14 cellular contexts compared by ENCODE assay signal in genomic region chr22:25068701-25069100, GRCh38.
DNase-seq lines count a peak whose midpoint lies in the region; TF ChIP-seq lines count a peak whose summit lies in the region.
"Had no signal": no experiment of that assay in that cellular context is flagged by ENCODE, and none has a peak within 500 bp of the region (broad histone marks: within the 10 kb centered on the region; RNA-seq: fewer than 3 reads in every experiment).

No MANE protein-coding gene starts in this region.

- no peak for TF ChIP-seq CTCF in coronary artery (IDR thresholded peaks at IDR 0.05)
- TF ChIP-seq CTCF in prostate gland (IDR thresholded peaks at IDR 0.05) = no peak

- H3K4me3 ChIP-seq in coronary artery (no peak overlapping the region), prostate gland (no peak overlapping the region)
- H3K4me3 ChIP-seq: MG63, upper lobe of left lung had no signal

- H3K9me3 ChIP-seq in prostate gland = no peaks in the 10 kb centered on the region
- H3K9me3 ChIP-seq: MG63, upper lobe of left lung had no signal

- no peaks in the 10 kb centered on the region for H3K36me3 ChIP-seq in prostate gland
- H3K36me3 ChIP-seq: MG63, upper lobe of left lung had no signal

- H3K9me3 Mint-ChIP-seq in activated CD4-positive, alpha-beta T cell treated with anti-CD3 and anti-CD28 coated beads, Interleukin-2, amount 10 ng/mL, durations not matched to agents 24 days and 14 days = no peaks in the 10 kb centered on the region
- H3K9me3 Mint-ChIP-seq: dendritic cell treated with granulocyte-macrophage colony-stimulating factor and Interleukin-4, amounts not matched to agents 40 ng/mL and 50 ng/mL, for 4 days; mesothelial cell of epicardium; WTC11 had no signal

- TF ChIP-seq POLR2A in prostate gland (IDR thresholded peaks at IDR 0.05) = no peak

- peaks cover 71% of the 10 kb centered on the region for H3K4me1 Mint-ChIP-seq in activated CD4-positive, alpha-beta T cell treated with anti-CD3 and anti-CD28 coated beads, Interleukin-2, amount 10 ng/mL, durations not matched to agents 24 days and 14 days

- intact Hi-C loops in activated CD4-positive, alpha-beta T cell treated with anti-CD3 and anti-CD28 coated beads, Interleukin-2, amount 10 ng/mL, durations not matched to agents 24 days and 14 days (cut with micrococcal nuclease) = loop anchor here (2.0 kb wide), 1 partner anchor 14 kb away; no protein-coding TSS in a partner anchor
- intact Hi-C loops in prostate gland (cut with DNase I) = no loop called here

- H3K27me3 Mint-ChIP-seq in activated CD4-positive, alpha-beta T cell treated with anti-CD3 and anti-CD28 coated beads, Interleukin-2, amount 10 ng/mL, durations not matched to agents 24 days and 14 days = no peaks in the 10 kb centered on the region

- no peaks in the 10 kb centered on the region for H3K27me3 ChIP-seq in prostate gland (replicated peaks; ENCODE audit: insufficient read depth)
- H3K27me3 ChIP-seq: MG63, upper lobe of left lung had no signal

- peak overlapping the region; percentile 97 for H3K27ac Mint-ChIP-seq in activated CD4-positive, alpha-beta T cell treated with anti-CD3 and anti-CD28 coated beads, Interleukin-2, amount 10 ng/mL, durations not matched to agents 24 days and 14 days
- H3K27ac Mint-ChIP-seq: dendritic cell treated with granulocyte-macrophage colony-stimulating factor and Interleukin-4, amounts not matched to agents 40 ng/mL and 50 ng/mL, for 4 days; mesothelial cell of epicardium; WTC11 had no signal

- H3K27ac ChIP-seq in coronary artery = peak overlapping the region; percentile 89 to 94
- no peak overlapping the region for H3K27ac ChIP-seq in prostate gland

- DNase-seq in NCI-H82 (lab: John Stamatoyannopoulos, UW) = peak; percentile 64
- DNase-seq in NCI-H82 treated with DMSO at 0.1 percent for 48 hours (lab: John Stamatoyannopoulos, UW; ENCODE audit: unreplicated experiment) = no peak
- peak; percentile 87 for DNase-seq in activated CD4-positive, alpha-beta T cell treated with anti-CD3 and anti-CD28 coated beads, Interleukin-2, amount 10 ng/mL, durations not matched to agents 24 days and 14 days
- DNase-seq in coronary artery (ENCODE audit: low spot score) = no peak
- peak; percentile 25 for DNase-seq in stimulated activated naive CD4-positive, alpha-beta T cell treated with Interleukin-2 at 50 U/mL for 16 hours (lab: John Stamatoyannopoulos, UW)
- no peak for DNase-seq in middle frontal gyrus (ENCODE audit: extremely low spot score, low spot score)
- DNase-seq in OCI-M2 (lab: John Stamatoyannopoulos, UW; ENCODE audit: unreplicated experiment) = no peak
- no peak for DNase-seq in prostate gland (ENCODE audit: low spot score)
- DNase-seq: NCI-H226 had no signal

- no peaks in the 10 kb centered on the region for H3K4me1 ChIP-seq in prostate gland (replicated peaks)

- WGBS in prostate gland = 93% methylated on average over 9 of the region's 9 CpGs

- peaks cover 6% of the 10 kb centered on the region for H3K36me3 Mint-ChIP-seq in activated CD4-positive, alpha-beta T cell treated with anti-CD3 and anti-CD28 coated beads, Interleukin-2, amount 10 ng/mL, durations not matched to agents 24 days and 14 days (ENCODE audit: low read depth)
- H3K36me3 Mint-ChIP-seq: mesothelial cell of epicardium, WTC11 had no signal

- H3K4me3 Mint-ChIP-seq in activated CD4-positive, alpha-beta T cell treated with anti-CD3 and anti-CD28 coated beads, Interleukin-2, amount 10 ng/mL, durations not matched to agents 24 days and 14 days = peak overlapping the region; percentile 95
- H3K4me3 Mint-ChIP-seq: dendritic cell treated with granulocyte-macrophage colony-stimulating factor and Interleukin-4, amounts not matched to agents 40 ng/mL and 50 ng/mL, for 4 days; mesothelial cell of epicardium; WTC11 had no signal

Comparison
In these comparisons a context has a peak if more than half of its experiments do, and no peak if none do; other contexts are left out.
1. DNase-seq: peak in NCI-H82 (single experiment), activated CD4-positive, alpha-beta T cell treated with anti-CD3 and anti-CD28 coated beads, Interleukin-2, amount 10 ng/mL, durations not matched to agents 24 days and 14 days (single experiment) and stimulated activated naive CD4-positive, alpha-beta T cell treated with Interleukin-2 at 50 U/mL for 16 hours (single experiment); none in NCI-H82 treated with DMSO at 0.1 percent for 48 hours (single experiment), coronary artery (single experiment), middle frontal gyrus (single experiment), OCI-M2 (single experiment) and prostate gland (single experiment).
2. H3K27ac ChIP-seq: peak in coronary artery (2 of 2); none in prostate gland (0 of 2).